Comparison of ENCODE assay signal across 10 cellular contexts in the genomic region with DNA sequence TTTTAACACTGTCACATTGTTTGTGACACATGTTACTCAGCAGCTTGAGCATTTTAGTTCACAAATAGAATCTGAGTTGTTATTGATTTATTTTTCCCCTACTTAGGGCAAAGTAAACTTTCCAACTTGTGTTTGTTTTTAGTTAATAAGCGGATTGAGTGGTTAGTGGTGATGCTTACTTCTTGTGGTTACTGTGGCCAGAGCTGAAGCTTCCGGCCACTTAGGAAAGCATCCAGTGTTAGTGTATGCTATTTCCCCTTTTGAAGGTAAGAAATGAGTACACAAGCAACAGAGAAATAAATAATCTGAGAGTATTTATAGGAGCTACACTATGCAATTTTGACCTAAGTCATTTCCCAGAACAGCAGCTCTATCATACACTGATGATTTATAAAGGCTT.
A peak's percentile ranks its signal among the peaks of the same experiment; 100 is the strongest.
DNase-seq lines count a peak whose midpoint lies in the region; ATAC-seq and TF ChIP-seq lines count a peak whose summit lies in the region.
"Had no signal": no experiment of that assay in that cellular context is flagged by ENCODE, and none has a peak within 500 bp of the region (broad histone marks: within the 10 kb centered on the region; RNA-seq: fewer than 3 reads in every experiment).

No MANE protein-coding gene starts in this region.

- ATAC-seq in GM19455 (IDR thresholded peaks at IDR 0.05; ENCODE audit: unreplicated experiment) (peak; percentile 83), HG02981 (IDR thresholded peaks at IDR 0.05; ENCODE audit: unreplicated experiment) (peak; percentile 89), Right ventricle myocardium inferior (no peak)

- intact Hi-C loops in Right ventricle myocardium inferior (cut with DNase I) = no loop called here

- TF ChIP-seq CTCF in NB4 (IDR thresholded peaks at IDR 0.05; ENCODE audit: low read depth, low read length) = no peak

- DNase-seq in AML-193 (lab: John Stamatoyannopoulos, UW) (peak; percentile 4 to 6), NB4 (ENCODE audit: low read depth) (peak; percentile 74), Right ventricle myocardium inferior (ENCODE audit: missing footprints) (no peak), RPMI8226 (no peak), NCI-H128 (lab: John Stamatoyannopoulos, UW; ENCODE audit: unreplicated experiment) (no peak)
- no peak for DNase-seq in effector CD8-positive, alpha-beta T cell (lab: John Stamatoyannopoulos, UW)
- DNase-seq: hypothalamus, Right ventricle myocardium superior had no signal

- TF ChIP-seq POLR2A in NB4 (IDR thresholded peaks at IDR 0.05; ENCODE audit: extremely low read depth, insufficient read length) = no peak

- H3K4me3 ChIP-seq in NB4 (ENCODE audit: low read depth, low read length) = no peak overlapping the region

Comparison
In these comparisons a context has a peak if more than half of its experiments do, and no peak if none do; other contexts are left out.
1. DNase-seq: peak in AML-193 (2 of 2) and NB4 (single experiment); none in Right ventricle myocardium inferior (single experiment), RPMI8226 (single experiment), effector CD8-positive, alpha-beta T cell (single experiment) and NCI-H128 (single experiment).